ENCODE assay signal across 14 cellular contexts in the genomic region with DNA sequence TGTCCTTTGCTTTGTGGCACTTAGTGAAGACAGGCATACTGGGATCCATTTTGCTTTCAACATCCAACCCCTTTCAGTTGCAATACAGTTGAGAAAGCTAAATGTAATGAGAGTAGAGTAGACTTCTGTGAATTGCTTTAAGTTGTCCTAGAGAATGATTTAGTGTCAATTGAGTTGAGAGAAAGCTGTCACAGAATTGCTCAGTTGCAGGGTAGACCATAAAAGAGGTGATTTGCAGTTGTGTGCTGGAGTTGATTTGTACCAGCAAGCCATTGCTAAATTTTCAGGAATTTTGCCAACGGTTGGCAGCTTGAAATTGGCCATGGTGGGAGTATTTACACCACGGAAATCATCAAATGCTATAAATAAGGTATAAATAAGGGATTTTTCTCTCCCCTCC. TPM values are rescaled to one million over a fixed set of nuclear protein-coding genes. Genes with fewer than 3 reads are reported as not detected.
DNase-seq lines count a peak whose midpoint lies in the region; ATAC-seq and TF ChIP-seq lines count a peak whose summit lies in the region.
"Had no signal": no experiment of that assay in that cellular context is flagged by ENCODE, and none has a peak within 500 bp of the region (broad histone marks: within the 10 kb centered on the region; RNA-seq: fewer than 3 reads in every experiment).

No MANE protein-coding gene starts in this region.

- H3K4me1 Mint-ChIP-seq in CD14-positive monocyte = peaks cover 63% of the 10 kb centered on the region
- peaks cover 12% of the 10 kb centered on the region for H3K4me1 Mint-ChIP-seq in neural progenitor cell
- peaks cover 16% of the 10 kb centered on the region for H3K4me1 Mint-ChIP-seq in endothelial cell (ENCODE audit: unreplicated experiment)

- H3K36me3 Mint-ChIP-seq in CD14-positive monocyte = peaks cover 5 to 11% of the 10 kb centered on the region in 2 donors
- peaks cover 1% of the 10 kb centered on the region for H3K36me3 Mint-ChIP-seq in neural progenitor cell
- no peaks in the 10 kb centered on the region for H3K36me3 Mint-ChIP-seq in endothelial cell (ENCODE audit: low read depth, unreplicated experiment)

- TF ChIP-seq CTCF in CD14-positive monocyte (IDR thresholded peaks at IDR 0.05) = no peak
- no peak for TF ChIP-seq CTCF in HL-60 (IDR thresholded peaks at IDR 0.05; ENCODE audit: insufficient read depth, low read length)
- no peak for TF ChIP-seq CTCF in choroid plexus epithelial cell (conservative IDR thresholded peaks at IDR 0.05; ENCODE audit: low read depth, low read length)
- no peak for TF ChIP-seq CTCF in neural progenitor cell (IDR thresholded peaks at IDR 0.05)
- no peak for TF ChIP-seq CTCF in endothelial cell (IDR thresholded peaks at IDR 0.05; ENCODE audit: unreplicated experiment)

- H3K9ac ChIP-seq in neural progenitor cell = no peak overlapping the region
- H3K9ac ChIP-seq: KMS-11 had no signal

- H3K4me1 ChIP-seq in neural progenitor cell = peaks cover 29% of the 10 kb centered on the region

- intact Hi-C loops in CD14-positive monocyte (cut with micrococcal nuclease) = loop anchor here in 1 of 2 donors (10.0 kb wide), 1 partner anchor 408 kb away; the partner anchor contains the start of gene SNRK

- H3K4me2 ChIP-seq in neural progenitor cell = no peak overlapping the region

- H3K36me3 ChIP-seq in neural progenitor cell = no peaks in the 10 kb centered on the region
- H3K36me3 ChIP-seq: Peyer's patch had no signal

- H3K9me3 ChIP-seq in neural progenitor cell (ENCODE audit: low read depth) = no peaks in the 10 kb centered on the region
- H3K9me3 ChIP-seq: mucosa of descending colon, Peyer's patch had no signal

- peaks cover 64% of the 10 kb centered on the region for H3K79me2 ChIP-seq in neural progenitor cell (ENCODE audit: low read depth)

- peak overlapping the region in 1 of 2 donors; percentile 39 for H3K4me3 Mint-ChIP-seq in CD14-positive monocyte
- no peak overlapping the region for H3K4me3 Mint-ChIP-seq in neural progenitor cell
- no peak overlapping the region for H3K4me3 Mint-ChIP-seq in endothelial cell (ENCODE audit: unreplicated experiment)

- H3K27me3 ChIP-seq in HL-60 (ENCODE audit: insufficient read depth, poor library complexity, severe bottlenecking) = no peaks in the 10 kb centered on the region
- no peaks in the 10 kb centered on the region for H3K27me3 ChIP-seq in neural progenitor cell
- H3K27me3 ChIP-seq: foreskin keratinocyte, Peyer's patch had no signal

- H2AFZ ChIP-seq in neural progenitor cell (replicated peaks) = peak overlapping the region; percentile 4

- peak overlapping the region; percentile 76; the same call in 1 of the 2 replicates for H3K27ac ChIP-seq in HL-60 (replicated peaks)
- no peak overlapping the region for H3K27ac ChIP-seq in neural progenitor cell
- H3K27ac ChIP-seq: foreskin keratinocyte, KMS-11, Peyer's patch had no signal

- no peak overlapping the region for H3K4me3 ChIP-seq in HL-60 (replicated peaks; ENCODE audit: insufficient read depth, low read length)
- peak overlapping the region; percentile 80 for H3K4me3 ChIP-seq in choroid plexus epithelial cell (ENCODE audit: low read depth, low read length)
- no peak overlapping the region for H3K4me3 ChIP-seq in neural progenitor cell
- H3K4me3 ChIP-seq: mucosa of descending colon had no signal

- H4K20me1 ChIP-seq in neural progenitor cell (ENCODE audit: low read depth) = no peaks in the 10 kb centered on the region

- peaks cover 38% of the 10 kb centered on the region for H3F3A ChIP-seq in neural progenitor cell (ENCODE audit: low read depth)

- peak overlapping the region in 6 of 7 donors; percentile 10 to 94 (median 88) for H3K27ac Mint-ChIP-seq in CD14-positive monocyte
- no peak overlapping the region for H3K27ac Mint-ChIP-seq in neural progenitor cell
- H3K27ac Mint-ChIP-seq in endothelial cell (ENCODE audit: unreplicated experiment) = no peak overlapping the region

- H3K27me3 Mint-ChIP-seq in CD14-positive monocyte (ENCODE audit: low read depth in 3 of 3) (peaks cover 0 to 7% (median 5%) of the 10 kb centered on the region in 3 donors), neural progenitor cell (ENCODE audit: insufficient read depth, low read depth) (no peaks in the 10 kb centered on the region), endothelial cell (ENCODE audit: unreplicated experiment) (peaks cover 4% of the 10 kb centered on the region)

- no peak for ATAC-seq in HG02763 (IDR thresholded peaks at IDR 0.05; ENCODE audit: unreplicated experiment)
- ATAC-seq: mucosa of descending colon had no signal

- no peak for DNase-seq in CD14-positive monocyte (ENCODE audit: low spot score)
- DNase-seq in HL-60 (ENCODE audit: low read depth in 1 of 2, low spot score in 1 of 2) = no peak
- no peak for DNase-seq in choroid plexus epithelial cell (ENCODE audit: low read depth)
- DNase-seq in neural progenitor cell (ENCODE audit: low spot score) = no peak
- no peak for DNase-seq in stimulated activated CD4-positive, alpha-beta T cell treated with anti-CD3 and anti-CD28 coated beads, Interleukin-12 subunit alpha, Interleukin-12 subunit beta, amount 100 ng/mL, for 4 hours
- DNase-seq in occipital lobe (lab: John Stamatoyannopoulos, UW) = no peak
- DNase-seq in endothelial cell (ENCODE audit: low spot score) = no peak
- DNase-seq: activated CD4-positive, alpha-beta T cell treated with anti-CD3 and anti-CD28 coated beads, Interleukin-2, amount 50 U/mL, for 48 hours; activated naive CD4-positive, alpha-beta T cell treated with Interleukin-2 at 50 U/mL for 16 hours; mucosa of descending colon; Peyer's patch had no signal

- H3K9me3 Mint-ChIP-seq in CD14-positive monocyte = no peaks in the 10 kb centered on the region
- no peaks in the 10 kb centered on the region for H3K9me3 Mint-ChIP-seq in neural progenitor cell
- H3K9me3 Mint-ChIP-seq in endothelial cell (ENCODE audit: unreplicated experiment) = no peaks in the 10 kb centered on the region

RNA-seq across cellular contexts. Expression of gene ABHD5, which starts 2.2 kb away (rescaled TPM):
- polyA plus RNA-seq in CD14-positive monocyte = 10 to 100 TPM; 32.9 to 34.5 TPM
- total RNA-seq in neural progenitor cell (ENCODE audit: low replicate concordance) (8.7 and 9.1 TPM in 2 replicates), occipital lobe (27.8 TPM), endothelial cell (ENCODE audit: unreplicated experiment) (17.5 TPM)

Comparison
In these comparisons a context has a peak if more than half of its experiments do, and no peak if none do; other contexts are left out.
1. H3K27ac Mint-ChIP-seq: peak in CD14-positive monocyte (6 of 7); none in neural progenitor cell (single experiment) and endothelial cell (single experiment).